10 cellular contexts compared by ENCODE assay signal in genomic region chr2:8606226-8606625, GRCh38.
DNase-seq lines count a peak whose midpoint lies in the region; ATAC-seq and TF ChIP-seq lines count a peak whose summit lies in the region.
"Had no signal": no experiment of that assay in that cellular context is flagged by ENCODE, and none has a peak within 500 bp of the region (broad histone marks: within the 10 kb centered on the region; RNA-seq: fewer than 3 reads in every experiment).

No MANE protein-coding gene starts in this region.

- no peak overlapping the region for H3K4me3 Mint-ChIP-seq in mesothelial cell of epicardium
- no peak overlapping the region for H3K4me3 Mint-ChIP-seq in endothelial cell (ENCODE audit: unreplicated experiment)

- TF ChIP-seq CTCF in mesothelial cell of epicardium (IDR thresholded peaks at IDR 0.05; ENCODE audit: unreplicated experiment) (no peak), endothelial cell (IDR thresholded peaks at IDR 0.05; ENCODE audit: unreplicated experiment) (no peak)

- H3K27me3 Mint-ChIP-seq in mesothelial cell of epicardium (ENCODE audit: low read depth), result no peaks in the 10 kb centered on the region
- H3K27me3 Mint-ChIP-seq in endothelial cell (ENCODE audit: unreplicated experiment), result peaks cover 1% of the 10 kb centered on the region

- H3K4me1 Mint-ChIP-seq in mesothelial cell of epicardium (peaks cover 61% of the 10 kb centered on the region), endothelial cell (ENCODE audit: unreplicated experiment) (no peaks in the 10 kb centered on the region)

- peak; percentile 91 for ATAC-seq in GM18870 (IDR thresholded peaks at IDR 0.05; ENCODE audit: unreplicated experiment)
- peak; percentile 93 for ATAC-seq in GM21576 (IDR thresholded peaks at IDR 0.05; ENCODE audit: unreplicated experiment)
- peak; percentile 92 for ATAC-seq in HG03139 (IDR thresholded peaks at IDR 0.05; ENCODE audit: unreplicated experiment)

- peaks cover 2% of the 10 kb centered on the region for H3K36me3 Mint-ChIP-seq in mesothelial cell of epicardium
- H3K36me3 Mint-ChIP-seq in endothelial cell (ENCODE audit: low read depth, unreplicated experiment), result no peaks in the 10 kb centered on the region

- H3K27ac Mint-ChIP-seq in mesothelial cell of epicardium (peak overlapping the region; percentile 48), endothelial cell (ENCODE audit: unreplicated experiment) (no peak overlapping the region)

- DNase-seq in mesothelial cell of epicardium (ENCODE audit: low spot score in 2 of 2, unreplicated experiment in 2 of 2) (no peak), kidney glomerular epithelial cell (lab: John Stamatoyannopoulos, UW) (no peak), endothelial cell (ENCODE audit: low spot score) (no peak), NCI-H1048 (lab: John Stamatoyannopoulos, UW) (no peak)
- no peak for DNase-seq in stimulated activated CD4-positive, alpha-beta T cell treated with anti-CD3 and anti-CD28 coated beads, Interleukin-1b, Interleukin-23, amount 100 ng/mL, for 48 hours
- DNase-seq: NCI-H2029 treated with DMSO at 0.1 percent for 48 hours, occipital lobe had no signal

- peaks cover 6% of the 10 kb centered on the region for H3K9me3 Mint-ChIP-seq in mesothelial cell of epicardium
- H3K9me3 Mint-ChIP-seq in endothelial cell (ENCODE audit: unreplicated experiment), result peaks cover 9% of the 10 kb centered on the region
